Comparison of ENCODE assay signal across 20 cellular contexts in the genomic region with DNA sequence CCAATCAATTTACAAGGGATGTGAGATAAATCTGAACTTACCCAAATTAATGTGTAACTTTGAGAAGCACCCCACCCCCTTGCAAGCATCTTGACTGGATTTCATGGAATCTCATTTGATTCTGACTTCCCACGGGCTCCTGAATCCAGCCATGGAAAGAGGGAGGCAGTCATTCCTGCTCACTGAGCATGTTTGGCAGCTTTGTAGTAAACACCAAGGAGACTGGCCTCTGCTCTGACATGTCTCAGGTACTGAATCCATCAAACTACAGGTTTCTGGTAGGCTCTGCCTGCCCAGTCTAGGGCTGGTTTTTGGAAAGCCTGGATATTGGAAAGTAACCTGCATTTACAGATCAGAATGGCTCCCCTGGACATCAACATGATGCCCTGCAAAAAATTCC.
"Had no signal": no experiment of that assay in that cellular context is flagged by ENCODE, and none has a peak within 500 bp of the region (broad histone marks: within the 10 kb centered on the region; RNA-seq: fewer than 3 reads in every experiment).

No MANE protein-coding gene starts in this region.

- H3K4me3 ChIP-seq: gastroesophageal sphincter, pancreas, right lobe of liver, tibial artery, upper lobe of right lung, vagina had no signal

- H3K27ac ChIP-seq: gastroesophageal sphincter, pancreas, right lobe of liver, tibial artery, upper lobe of right lung, vagina had no signal

- FAIRE-seq: colon, endothelial cell of umbilical vein, pancreas had no signal

- H3K36me3 Mint-ChIP-seq: natural killer cell; stimulated activated memory B cell treated with anti-CD40 and anti-IgM and Interleukin-4, amounts not matched to agents 10 μg/mL and 1 μg/mL and 100 μg/mL, for 72 hours had no signal

- H3K27ac Mint-ChIP-seq: dendritic cell treated with granulocyte-macrophage colony-stimulating factor and Interleukin-4, amounts not matched to agents 40 ng/mL and 50 ng/mL, for 4 days; endodermal cell; natural killer cell; progenitor cell of endocrine pancreas; stimulated activated memory B cell treated with anti-CD40 and anti-IgM and Interleukin-4, amounts not matched to agents 10 μg/mL and 1 μg/mL and 100 μg/mL, for 72 hours; stimulated activated naive CD8-positive, alpha-beta T cell treated with anti-CD3 and anti-CD28 coated beads, Interleukin-15, Interleukin-2, amounts not matched to agents 100 ng/mL and 50 ng/mL, for 24 hours had no signal

- H3K4me3 Mint-ChIP-seq: dendritic cell treated with granulocyte-macrophage colony-stimulating factor and Interleukin-4, amounts not matched to agents 40 ng/mL and 50 ng/mL, for 4 days; endodermal cell; natural killer cell; stimulated activated memory B cell treated with anti-CD40 and anti-IgM and Interleukin-4, amounts not matched to agents 10 μg/mL and 1 μg/mL and 100 μg/mL, for 72 hours; stimulated activated naive CD8-positive, alpha-beta T cell treated with anti-CD3 and anti-CD28 coated beads, Interleukin-15, Interleukin-2, amounts not matched to agents 100 ng/mL and 50 ng/mL, for 24 hours had no signal

- H3K4me1 ChIP-seq: gastroesophageal sphincter, tibial artery, upper lobe of right lung had no signal

- H3K9me3 ChIP-seq: gastroesophageal sphincter, pancreas, right lobe of liver, tibial artery, upper lobe of right lung, vagina had no signal

- DNase-seq: endodermal cell; glutamatergic neuron; islet precursor cell; left colon; natural killer cell; occipital lobe; pancreas; retina; right lobe of liver; stimulated activated CD4-positive, alpha-beta T cell treated with anti-CD3 and anti-CD28 coated beads, Interleukin-4, amount 100 ng/mL, for 24 hours; tibial artery; upper lobe of right lung had no signal

- H3K27me3 Mint-ChIP-seq: progenitor cell of endocrine pancreas had no signal

- H3K27me3 ChIP-seq: gastroesophageal sphincter, pancreas, right lobe of liver, tibial artery, upper lobe of right lung, vagina had no signal

- H3K9me3 Mint-ChIP-seq: dendritic cell treated with granulocyte-macrophage colony-stimulating factor and Interleukin-4, amounts not matched to agents 40 ng/mL and 50 ng/mL, for 4 days; natural killer cell; stimulated activated memory B cell treated with anti-CD40 and anti-IgM and Interleukin-4, amounts not matched to agents 10 μg/mL and 1 μg/mL and 100 μg/mL, for 72 hours; stimulated activated naive CD8-positive, alpha-beta T cell treated with anti-CD3 and anti-CD28 coated beads, Interleukin-15, Interleukin-2, amounts not matched to agents 100 ng/mL and 50 ng/mL, for 24 hours had no signal

- ATAC-seq: gastroesophageal sphincter; left colon; natural killer cell; pancreas; right lobe of liver; stimulated activated memory B cell treated with anti-CD40 and anti-IgM and Interleukin-4, amounts not matched to agents 10 μg/mL and 1 μg/mL and 100 μg/mL, for 72 hours; upper lobe of right lung had no signal

- H3K4me1 Mint-ChIP-seq: natural killer cell; stimulated activated memory B cell treated with anti-CD40 and anti-IgM and Interleukin-4, amounts not matched to agents 10 μg/mL and 1 μg/mL and 100 μg/mL, for 72 hours had no signal

- H3K36me3 ChIP-seq: gastroesophageal sphincter, pancreas, right lobe of liver, tibial artery, upper lobe of right lung, vagina had no signal
